In the genomic region with DNA sequence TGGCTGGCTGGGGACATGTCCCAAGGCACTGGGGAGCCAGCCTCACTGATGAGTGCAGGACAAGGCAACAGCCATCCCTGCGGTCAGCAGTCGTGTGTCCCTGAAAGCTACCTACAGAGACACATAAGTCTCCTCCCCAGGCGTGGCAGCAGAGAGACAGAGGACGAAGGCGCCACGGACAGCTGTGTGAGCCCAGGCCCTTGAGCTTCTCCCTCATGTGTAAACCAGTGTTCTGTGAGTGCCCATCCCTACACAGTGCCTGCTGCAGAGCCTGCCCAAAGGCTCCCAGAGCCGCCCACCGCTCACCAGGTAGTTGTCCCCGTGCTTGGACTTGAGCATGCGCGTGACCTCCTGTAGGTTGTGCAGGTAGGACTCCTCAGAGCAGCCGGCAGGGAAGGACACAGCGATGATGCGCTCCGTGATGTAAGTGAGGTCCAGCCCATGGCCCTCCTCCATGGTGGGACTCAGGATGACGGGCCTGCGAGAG, we compare ENCODE assay signal across 23 cellular contexts.
A peak's percentile ranks its signal among the peaks of the same experiment; 100 is the strongest.
DNase-seq lines count a peak whose midpoint lies in the region; ATAC-seq, FAIRE-seq and TF ChIP-seq lines count a peak whose summit lies in the region.
"Had no signal": no experiment of that assay in that cellular context is flagged by ENCODE, and none has a peak within 500 bp of the region (broad histone marks: within the 10 kb centered on the region; RNA-seq: fewer than 3 reads in every experiment).

No MANE protein-coding gene starts in this region.

- H4K91ac ChIP-seq in IMR-90 (ENCODE audit: insufficient read depth, low read depth, low read length): no peak overlapping the region

- H3K4me1 Mint-ChIP-seq in nephron progenitor cell: peaks cover 44% of the 10 kb centered on the region

- POLR2A ChIA-PET in IMR-90 (lab: Charles Lee; ENCODE audit: unreplicated experiment) (no interaction called here), K562 (lab: Yijun Ruan, JAX) (interaction anchor here (1.7 kb wide), 1 partner anchor 11 kb away, joined by 3 read pairs; no protein-coding TSS in a partner anchor)

- ATAC-seq in IMR-90 (ENCODE audit: low read depth) (no peak), K562 (peak; percentile 54), sciatic nerve (no peak)

- no TSS peak for BruUV-seq in IMR-90 (replicated peaks; lab: Mats Ljungman, UMichigan)
- BruUV-seq in K562 (replicated peaks; lab: Mats Ljungman, UMichigan): no TSS peak

- no peak overlapping the region for H3K4me3 Mint-ChIP-seq in nephron progenitor cell
- H3K4me3 Mint-ChIP-seq: CD4-positive, alpha-beta T cell had no signal

- peaks cover 3% of the 10 kb centered on the region for H3K27me3 Mint-ChIP-seq in nephron progenitor cell (ENCODE audit: low read depth, poor library complexity)
- H3K27me3 Mint-ChIP-seq: CD4-positive, alpha-beta T cell had no signal

- intact Hi-C loops in IMR-90 (cut with micrococcal nuclease) (no loop called here), K562 (cut with micrococcal nuclease) (loop anchor here (5.0 to 10.0 kb wide), 2 partner anchors 87 to 376 kb away; no protein-coding TSS in a partner anchor), sciatic nerve (cut with DNase I) (no loop called here)

- H3K9me1 ChIP-seq in IMR-90 (ENCODE audit: insufficient read depth, low read length) (peaks cover 26% of the 10 kb centered on the region), K562 (ENCODE audit: control insufficient read depth, insufficient read depth, low read length) (no peaks in the 10 kb centered on the region)

- no peak overlapping the region for H4K5ac ChIP-seq in IMR-90 (ENCODE audit: low read depth, low read length)

- no peak overlapping the region for H3K23ac ChIP-seq in IMR-90 (ENCODE audit: low read depth, low read length)

- H3K4me3 ChIP-seq in IMR-90 (ENCODE audit: insufficient read depth, low read depth, low read length): no peak overlapping the region
- H3K4me3 ChIP-seq in K562: no peak overlapping the region
- H3K4me3 ChIP-seq: GM23248, HAP-1, SJCRH30 had no signal

- H3K4me1 ChIP-seq in IMR-90 (ENCODE audit: control insufficient read depth, insufficient read depth, low read length) (peaks cover 6% of the 10 kb centered on the region), K562 (replicated peaks in 1 of 2; ENCODE audit: control insufficient read depth in 2 of 2, insufficient read depth in 2 of 2, low read length in 2 of 2) (no peaks in the 10 kb centered on the region)
- H3K4me1 ChIP-seq: BE2C, HAP-1, SJCRH30 had no signal

- H3K27me3 ChIP-seq in IMR-90 (ENCODE audit: control insufficient read depth, insufficient read depth, low read length): no peaks in the 10 kb centered on the region
- peaks cover 0 to 25% of the 10 kb centered on the region in 2 experiments; a peak in 3 of 5 replicates for H3K27me3 ChIP-seq in K562 (ENCODE audit: control insufficient read depth in 2 of 2, insufficient read depth in 2 of 2, low read length in 2 of 2)
- H3K27me3 ChIP-seq: BE2C, SJCRH30 had no signal

- no peaks in the 10 kb centered on the region for H3K9me3 ChIP-seq in IMR-90 (ENCODE audit: control insufficient read depth, insufficient read depth, low read length)
- no peaks in the 10 kb centered on the region for H3K9me3 ChIP-seq in K562 (replicated peaks; ENCODE audit: control insufficient read depth, insufficient read depth, low read depth, low read length)
- H3K9me3 ChIP-seq: BE2C, HAP-1, SJCRH30 had no signal

- H2AK5ac ChIP-seq in IMR-90 (ENCODE audit: low read depth, low read length): peak overlapping the region; percentile 30; the same call in 1 of the 2 replicates

- peak overlapping the region; percentile 18 for H3K27ac Mint-ChIP-seq in nephron progenitor cell
- H3K27ac Mint-ChIP-seq: CD4-positive, alpha-beta T cell had no signal

- no peak overlapping the region for H2AK9ac ChIP-seq in IMR-90 (replicated peaks; ENCODE audit: low read depth, low read length, poor library complexity)

- no peaks in the 10 kb centered on the region for H3K9me3 Mint-ChIP-seq in nephron progenitor cell
- H3K9me3 Mint-ChIP-seq: CD4-positive, alpha-beta T cell had no signal

- H4K20me1 ChIP-seq in IMR-90 (ENCODE audit: insufficient read depth, low read length) (peaks cover 32% of the 10 kb centered on the region), K562 (replicated peaks; ENCODE audit: control insufficient read depth, insufficient read depth, low read length) (no peaks in the 10 kb centered on the region)

- H2BK15ac ChIP-seq in IMR-90 (ENCODE audit: low read depth, low read length): no peak overlapping the region

- H3K14ac ChIP-seq in IMR-90 (replicated peaks; ENCODE audit: low read depth, low read length): no peak overlapping the region

- dilution Hi-C loops in IMR-90 (cut with HindIII; ENCODE audit: low sequenced_read_pairs, unreplicated experiment): no loop called here

- TF ChIP-seq POLR2A in IMR-90 (IDR thresholded peaks at IDR 0.05; ENCODE audit: low read depth, low read length): no peak
- TF ChIP-seq POLR2A in K562 (conservative IDR thresholded peaks at IDR 0.05): no peak

- no peak overlapping the region for H3K56ac ChIP-seq in IMR-90 (ENCODE audit: extremely low read depth, insufficient read depth, low read length)

- H3K79me1 ChIP-seq in IMR-90 (ENCODE audit: low read depth in 1 of 2, low read length in 2 of 2): peaks cover 44 to 71% of the 10 kb centered on the region in 2 experiments

- 93% methylated on average over 10 of the region's 17 CpGs; no CpG with 5 or more reads in 1 of the 2 experiments for WGBS in IMR-90 (ENCODE audit: extremely low coverage in 2 of 2, insufficient read length in 1 of 2), 2 experiments
- WGBS in K562 (ENCODE audit: insufficient coverage, low coverage, missing lambda C conversion rate): 13% methylated on average over 12 of the region's 17 CpGs

- no peak for FAIRE-seq in K562 (lab: Jason Lieb, UNC)

- H2AFZ ChIP-seq in IMR-90 (replicated peaks; ENCODE audit: low read length, poor library complexity): no peak overlapping the region
- no peak overlapping the region for H2AFZ ChIP-seq in K562 (ENCODE audit: low read depth, low read length)
- H2AFZ ChIP-seq: GM23248 had no signal

- in situ Hi-C loops in IMR-90 (cut with MboI; ENCODE audit: low sequenced_read_pairs) (loop anchor here (5.0 to 10.0 kb wide), 2 partner anchors 378 to 506 kb away; a partner anchor contains a TSS), K562 (cut with MboI) (no loop called here)

- H3K4ac ChIP-seq in IMR-90 (ENCODE audit: low read depth, low read length): no peak overlapping the region; the same call in 1 of the 2 replicates

- no peaks in the 10 kb centered on the region for H3K79me2 ChIP-seq in K562 (ENCODE audit: control insufficient read depth, insufficient read depth, low read length)

- peaks cover 27% of the 10 kb centered on the region for H3K36me3 Mint-ChIP-seq in nephron progenitor cell (ENCODE audit: low read depth)

- no peak overlapping the region for H2BK20ac ChIP-seq in IMR-90 (ENCODE audit: low read depth, low read length)

- H2BK5ac ChIP-seq in IMR-90 (ENCODE audit: low read depth, low read length, poor library complexity, severe bottlenecking): no peak overlapping the region

- TF ChIP-seq EP300 in K562 (IDR thresholded peaks at IDR 0.05; ENCODE audit: low read length): no peak

- H3K36me3 ChIP-seq in IMR-90 (ENCODE audit: control insufficient read depth, insufficient read depth, low read length) (peaks cover 28% of the 10 kb centered on the region), K562 (ENCODE audit: control insufficient read depth, insufficient read depth, low read length) (no peaks in the 10 kb centered on the region)
- H3K36me3 ChIP-seq: BE2C had no signal

- H2BK120ac ChIP-seq in IMR-90 (ENCODE audit: low read depth, low read length): peak overlapping the region; percentile 36; the same call in 1 of the 2 replicates

- no peak overlapping the region for H4K8ac ChIP-seq in IMR-90 (ENCODE audit: low read depth in 2 of 2, low read length in 2 of 2)

- TF ChIP-seq CTCF in IMR-90 (conservative IDR thresholded peaks at IDR 0.05; ENCODE audit: low read depth, low read length): no peak
- TF ChIP-seq CTCF in K562 (IDR thresholded peaks at IDR 0.05 in 2 of 3, conservative IDR thresholded peaks at IDR 0.05 in 1 of 3; ENCODE audit: insufficient read depth in 2 of 3, low read depth in 1 of 3, low read length in 3 of 3): no peak
- no peak for TF ChIP-seq CTCF in nephron progenitor cell (IDR thresholded peaks at IDR 0.05)

- TF ChIP-seq RAD21 in IMR-90 (IDR thresholded peaks at IDR 0.05; ENCODE audit: low read length): no peak
- no peak for TF ChIP-seq RAD21 in K562 (CRISPR knock-in tag; conservative IDR thresholded peaks at IDR 0.05 in 1 of 2, IDR thresholded peaks at IDR 0.05 in 1 of 2)

- no peak for DNase-seq in IMR-90
- DNase-seq in K562 (ENCODE audit: extremely low read depth in 1 of 4, low spot score in 3 of 4): peak in 1 of 4 experiments; percentile 4
- no peak for DNase-seq in nephron progenitor cell
- DNase-seq in sciatic nerve (ENCODE audit: low spot score): peak; percentile 54
- DNase-seq in activated CD8-positive, alpha-beta memory T cell treated with anti-CD3 and anti-CD28 coated beads, Interleukin-2, amount 50 U/mL, for 4 hours: no peak
- DNase-seq in HCEC 1CT: no peak
- DNase-seq in stimulated activated CD4-positive, alpha-beta T cell treated with anti-CD3 and anti-CD28 coated beads, Interleukin-1b, Interleukin-23, amount 100 ng/mL, for 48 hours: no peak
- DNase-seq: BE2C; CD4-positive, alpha-beta T cell; COR-L47; DMS 273 treated with DMSO at 0.1 percent for 48 hours; DMS79 treated with DMSO at 0.1 percent for 48 hours; GM23248; Karpas-422; MV-4-11; NCI-H1105 treated with DMSO at 0.1 percent for 48 hours; NCI-H2029 treated with DMSO at 0.1 percent for 48 hours; NCI-H226; NCI-H510A treated with DMSO at 0.1 percent for 48 hours; NCI-H774; NK-92 treated with Interleukin-12 subunit alpha and Interleukin-12 subunit beta, amount 100 ng/mL, for 24 hours; SJCRH30 had no signal

- H3K27ac ChIP-seq in IMR-90 (ENCODE audit: insufficient read depth, low read length) (no peak overlapping the region), K562 (ENCODE audit: extremely low read depth, low read depth, low read length) (no peak overlapping the region)
- H3K27ac ChIP-seq: GM23248, SJCRH30 had no signal

- H3K18ac ChIP-seq in IMR-90 (ENCODE audit: low read depth, low read length): no peak overlapping the region

- no peak overlapping the region for H3K9ac ChIP-seq in IMR-90 (ENCODE audit: low read depth, low read length)
- H3K9ac ChIP-seq in K562 (ENCODE audit: insufficient read depth in 1 of 2, low read depth in 2 of 2, low read length in 2 of 2): no peak overlapping the region
- H3K9ac ChIP-seq: GM23248 had no signal

- CTCF ChIA-PET in IMR-90 (lab: Yijun Ruan, JAX) (no interaction called here), K562 (lab: Yijun Ruan, JAX; ENCODE audit: low intra/inter-chr PET ratio) (no interaction called here)

- no peak overlapping the region for H3K4me2 ChIP-seq in IMR-90 (ENCODE audit: low read depth, low read length)
- H3K4me2 ChIP-seq in K562 (ENCODE audit: insufficient read depth, low read length): no peak overlapping the region

TF ChIP-seq in K562, 482 proteins besides CTCF, POLR2A, EP300 and RAD21:
- TF ChIP-seq NRF1 (conservative IDR thresholded peaks at IDR 0.05 in 1 of 2, IDR thresholded peaks at IDR 0.05 in 1 of 2) (peak; percentile 74 to 79), PTTG1 (tag; IDR thresholded peaks at IDR 0.05; ENCODE audit: low read depth) (no peak)
